In genomic region chr3:190086191-190086590, GRCh38 we compare ENCODE assay signal across 1 cellular context.
TF ChIP-seq lines count a peak whose summit lies in the region.

No MANE protein-coding gene starts in this region.

TF ChIP-seq in IMR-90, 13 proteins besides CTCF, POLR2A, EP300 and RAD21 (continued from another document):
- TF ChIP-seq RFX5 (IDR thresholded peaks at IDR 0.05; ENCODE audit: low read depth, low read length) (no peak), MAZ (IDR thresholded peaks at IDR 0.05; ENCODE audit: borderline replicate concordance, low read depth, low read length) (no peak), SMC3 (IDR thresholded peaks at IDR 0.05; ENCODE audit: low read depth, low read length) (no peak), ELK1 (IDR thresholded peaks at IDR 0.05; ENCODE audit: borderline replicate concordance, low read depth, low read length) (no peak), CEBPB (IDR thresholded peaks at IDR 0.05; ENCODE audit: low read depth, low read length) (no peak), RCOR1 (IDR thresholded peaks at IDR 0.05; ENCODE audit: insufficient replicate concordance, low read length) (no peak), BHLHE40 (IDR thresholded peaks at IDR 0.05; ENCODE audit: low read depth, low read length) (no peak), MXI1 (IDR thresholded peaks at IDR 0.05; ENCODE audit: borderline replicate concordance, low read depth, low read length) (no peak), MAFK (IDR thresholded peaks at IDR 0.05; ENCODE audit: low read depth, low read length) (no peak), CHD1 (IDR thresholded peaks at IDR 0.05; ENCODE audit: low read depth, low read length) (no peak), FOS (IDR thresholded peaks at IDR 0.05; ENCODE audit: low read depth, low read length) (no peak)
- TF ChIP-seq, protein P1, sequence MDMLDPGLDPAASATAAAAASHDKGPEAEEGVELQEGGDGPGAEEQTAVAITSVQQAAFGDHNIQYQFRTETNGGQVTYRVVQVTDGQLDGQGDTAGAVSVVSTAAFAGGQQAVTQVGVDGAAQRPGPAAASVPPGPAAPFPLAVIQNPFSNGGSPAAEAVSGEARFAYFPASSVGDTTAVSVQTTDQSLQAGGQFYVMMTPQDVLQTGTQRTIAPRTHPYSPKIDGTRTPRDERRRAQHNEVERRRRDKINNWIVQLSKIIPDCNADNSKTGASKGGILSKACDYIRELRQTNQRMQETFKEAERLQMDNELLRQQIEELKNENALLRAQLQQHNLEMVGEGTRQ (IDR thresholded peaks at IDR 0.05; ENCODE audit: low read depth, low read length), result no peak
TF ChIP-seq in IMR-90: peak in this region for 0.
